8 cellular contexts compared by ENCODE assay signal in the genomic region with DNA sequence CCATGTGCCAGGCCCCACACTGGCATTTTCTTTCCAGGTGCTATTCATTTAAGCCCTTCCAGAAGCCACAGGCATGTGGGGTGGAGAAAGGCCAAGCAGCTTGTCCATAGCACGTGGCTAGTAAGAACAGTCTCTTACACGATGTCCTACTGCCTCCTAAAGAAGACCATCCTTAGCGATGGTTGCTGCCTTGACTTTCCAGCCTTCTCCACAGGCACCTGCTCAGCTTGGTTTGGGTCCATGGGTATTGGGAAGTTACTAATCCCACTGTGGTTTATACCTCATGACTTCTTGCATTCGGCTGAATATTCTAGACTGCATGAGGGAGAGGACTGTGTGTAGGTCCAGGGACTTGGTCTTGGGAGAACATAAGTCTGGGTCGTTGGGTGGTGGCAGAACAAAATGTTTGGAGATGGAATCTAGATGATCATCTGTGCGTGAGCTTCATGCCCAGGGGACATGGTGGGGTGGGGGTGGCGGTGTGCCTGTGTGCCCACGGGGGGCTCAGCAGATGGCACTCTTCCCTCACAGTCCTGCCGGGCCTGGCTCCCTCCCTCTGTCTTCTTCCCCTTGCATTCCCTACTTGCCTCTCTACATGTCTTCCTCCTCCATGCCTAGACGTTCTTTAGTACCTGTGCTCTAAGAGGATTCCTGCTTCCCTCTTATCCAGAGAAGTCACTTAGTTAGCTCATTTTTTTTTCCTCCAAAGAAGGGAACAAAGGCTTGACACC. TPM values are rescaled to one million over a fixed set of nuclear protein-coding genes. Genes with fewer than 3 reads are reported as not detected.
DNase-seq lines count a peak whose midpoint lies in the region; ATAC-seq and TF ChIP-seq lines count a peak whose summit lies in the region.

No MANE protein-coding gene starts in this region.

- H3K4me1 ChIP-seq in OCI-LY7 (ENCODE audit: insufficient read depth, low read length, poor library complexity, severe bottlenecking) = peaks cover 15% of the 10 kb centered on the region

- H2AFZ ChIP-seq in OCI-LY7 (ENCODE audit: low read length) = peak overlapping the region; percentile 64; the same call in 1 of the 2 replicates

- H3K4me3 ChIP-seq in OCI-LY7 (ENCODE audit: low read depth, low read length, poor library complexity, severe bottlenecking) = no peak overlapping the region

- no peaks in the 10 kb centered on the region for H3K9me3 ChIP-seq in OCI-LY7 (ENCODE audit: low read length)

- BruUV-seq in OCI-LY7 (replicated peaks; lab: Mats Ljungman, UMichigan) = no TSS peak

- H3K36me3 ChIP-seq in OCI-LY7 (ENCODE audit: insufficient read depth, low read length) = no peaks in the 10 kb centered on the region

- H3K36me3 Mint-ChIP-seq in endothelial cell (ENCODE audit: low read depth, unreplicated experiment) = no peaks in the 10 kb centered on the region

- H3K27me3 Mint-ChIP-seq in endothelial cell (ENCODE audit: unreplicated experiment) = peaks cover 4% of the 10 kb centered on the region

- DNase-seq in left cardiac atrium (no peak), cardiac septum (ENCODE audit: low spot score) (no peak), OCI-LY7 (ENCODE audit: low spot score) (peak; percentile 70), endothelial cell (ENCODE audit: low spot score) (no peak), posterior cingulate gyrus (peak in 6 of 10 donors; percentile 28 to 89 (median 46)), omental fat pad (ENCODE audit: low spot score) (no peak), cerebellum (ENCODE audit: low spot score) (no peak)

- H3K4me3 Mint-ChIP-seq in endothelial cell (ENCODE audit: unreplicated experiment) = no peak overlapping the region

- no peaks in the 10 kb centered on the region for H3K79me2 ChIP-seq in OCI-LY7 (ENCODE audit: insufficient read depth, low read depth, low read length)

- H4K20me1 ChIP-seq in OCI-LY7 (ENCODE audit: insufficient read depth, low read length) = no peaks in the 10 kb centered on the region

- CTCF ChIA-PET in OCI-LY7 (lab: Charles Lee; ENCODE audit: unreplicated experiment) = interaction anchor here (0.5 to 3.2 kb wide), 16 partner anchors 9 to 481 kb away, joined by 3 to 25 read pairs (median 4); a partner anchor contains a TSS

- intact Hi-C loops in left cardiac atrium (cut with DNase I) (no loop called here), cardiac septum (cut with DNase I) (no loop called here), OCI-LY7 (cut with micrococcal nuclease; ENCODE audit: unreplicated experiment) (loop anchor here (1.0 kb wide), 3 partner anchors 137 to 335 kb away; a partner anchor contains a TSS), posterior cingulate gyrus (cut with DNase I) (no loop called here)

- H3K9me2 ChIP-seq in OCI-LY7 (ENCODE audit: insufficient read depth, low read length) = no peaks in the 10 kb centered on the region

- H3K4me1 Mint-ChIP-seq in endothelial cell (ENCODE audit: unreplicated experiment) = peaks cover 49% of the 10 kb centered on the region

- ATAC-seq in left cardiac atrium = peak; percentile 28 to 48
- no peak for ATAC-seq in omental fat pad (ENCODE audit: low FRiP score)
- ATAC-seq in HG03135 (IDR thresholded peaks at IDR 0.05; ENCODE audit: unreplicated experiment) = no peak

- H3K27ac ChIP-seq in OCI-LY7 (ENCODE audit: low read depth, low read length, poor library complexity, severe bottlenecking) = no peak overlapping the region

- TF ChIP-seq CTCF in OCI-LY7 (conservative IDR thresholded peaks at IDR 0.05; ENCODE audit: low read length) (peak; percentile 82), endothelial cell (IDR thresholded peaks at IDR 0.05; ENCODE audit: unreplicated experiment) (no peak), omental fat pad (IDR thresholded peaks at IDR 0.05) (no peak)

- peak overlapping the region; percentile 42 for H3K27ac Mint-ChIP-seq in endothelial cell (ENCODE audit: unreplicated experiment)

- H3K9me3 Mint-ChIP-seq in endothelial cell (ENCODE audit: unreplicated experiment) = no peaks in the 10 kb centered on the region

- 0 out of 2 replicates have a peak overlapping the region, but pooled peaks have one; percentile 6 for H3K4me2 ChIP-seq in OCI-LY7 (ENCODE audit: low read length)

- POLR2A ChIA-PET in OCI-LY7 (lab: Charles Lee) = interaction anchor here (0.5 to 2.1 kb wide), 11 partner anchors 10 to 344 kb away, joined by 3 to 18 read pairs (median 3); a partner anchor contains a TSS

RNA-seq across cellular contexts. Expression of a gene that starts 49.1 kb away (rescaled TPM):
- total RNA-seq in left cardiac atrium (1 to 10 TPM; 5.2 to 7.0 TPM), cardiac septum (3.9 TPM), OCI-LY7 (2022) (3.5 and 4.4 TPM in 2 replicates), endothelial cell (ENCODE audit: unreplicated experiment) (2.3 TPM), omental fat pad (10 to 100 TPM in 3 of 4 donors, 1 to 10 TPM in 1; 8.6 to 28.9 (median 17.5) TPM), cerebellum (0.82 TPM)
- total RNA-seq in OCI-LY7 (2014; rRNA removed; shearing (Covaris generic)) = 0.79 and 0.82 TPM in 2 replicates

Comparison
In these comparisons a context has a peak if more than half of its experiments do, and no peak if none do; other contexts are left out.
1. ATAC-seq: peak in left cardiac atrium (2 of 2); none in omental fat pad (single experiment) and HG03135 (single experiment).
2. DNase-seq: peak in OCI-LY7 (single experiment) and posterior cingulate gyrus (6 of 10); none in left cardiac atrium (single experiment), cardiac septum (single experiment), endothelial cell (single experiment), omental fat pad (single experiment) and cerebellum (single experiment).